10 cellular contexts compared by ENCODE assay signal in genomic region chr1:23421752-23422312, GRCh38. TPM values are rescaled to one million over a fixed set of nuclear protein-coding genes. Genes with fewer than 3 reads are reported as not detected.
DNase-seq lines count a peak whose midpoint lies in the region; ATAC-seq and TF ChIP-seq lines count a peak whose summit lies in the region.
"Had no signal": no experiment of that assay in that cellular context is flagged by ENCODE, and none has a peak within 500 bp of the region (broad histone marks: within the 10 kb centered on the region; RNA-seq: fewer than 3 reads in every experiment).

No MANE protein-coding gene starts in this region.

- H3K36me3 ChIP-seq in SK-N-SH (replicated peaks in 1 of 2; ENCODE audit: control insufficient read depth in 1 of 2, insufficient read depth in 2 of 2, low read length in 1 of 2) (peaks cover 0 to 2% of the 10 kb centered on the region in 2 experiments), thoracic aorta (peaks cover 6% of the 10 kb centered on the region)
- H3K36me3 ChIP-seq: BLaER1 had no signal

- H3K27me3 ChIP-seq in SK-N-SH (ENCODE audit: insufficient read depth) (no peaks in the 10 kb centered on the region), thoracic aorta (replicated peaks; ENCODE audit: insufficient read depth) (no peaks in the 10 kb centered on the region)

- H3K4me3 ChIP-seq in SK-N-SH (ENCODE audit: low read depth in 2 of 2, low read length in 1 of 2) (no peak overlapping the region), thoracic aorta (peak overlapping the region; percentile 94)
- H3K4me3 ChIP-seq: BLaER1 had no signal

- H3K27ac Mint-ChIP-seq in brain, result peak overlapping the region in 3 of 5 experiments; percentile 3 to 83 (median 81)

- CTCF ChIA-PET in SK-N-SH (lab: Yijun Ruan, JAX), result interaction anchor here (0.7 to 1.7 kb wide), 5 partner anchors 14 to 270 kb away, joined by 3 to 5 read pairs (median 3); partner anchors contain the start of gene RPL11

- no peak; the same call in 2 of the 3 replicates for ATAC-seq in SK-N-SH treated with all-trans-retinoic acid at 6 μM for 48 hours
- ATAC-seq in thoracic aorta (ENCODE audit: insufficient number of reproducible peaks, low FRiP score, low read depth), result no peak
- ATAC-seq in GM19395 (IDR thresholded peaks at IDR 0.05; ENCODE audit: unreplicated experiment), result no peak

- peak; percentile 22; the same call in 1 of the 2 replicates for TF ChIP-seq CTCF in SK-N-SH (IDR thresholded peaks at IDR 0.05)
- no peak for TF ChIP-seq CTCF in brain (conservative IDR thresholded peaks at IDR 0.05)
- no peak for TF ChIP-seq CTCF in thoracic aorta (IDR thresholded peaks at IDR 0.05)

- no peaks in the 10 kb centered on the region for H3K79me2 ChIP-seq in SK-N-SH (ENCODE audit: insufficient read depth)
- H3K79me2 ChIP-seq: parathyroid adenoma had no signal

- H3K27ac ChIP-seq in SK-N-SH (ENCODE audit: low read depth in 2 of 2, low read length in 1 of 2) (peak overlapping the region in 1 of 2 experiments; percentile 5; a peak in 1 of 4 replicates), thoracic aorta (peak overlapping the region; percentile 64 to 84)
- H3K27ac ChIP-seq: BLaER1, parathyroid adenoma had no signal

- H3K9me3 Mint-ChIP-seq in brain, result peaks cover 0 to 3% (median 0%) of the 10 kb centered on the region in 5 experiments

- H3K9me3 ChIP-seq in SK-N-SH (no peaks in the 10 kb centered on the region), thoracic aorta (no peaks in the 10 kb centered on the region)
- H3K9me3 ChIP-seq: BLaER1 had no signal

- H3K4me1 ChIP-seq in SK-N-SH (ENCODE audit: control insufficient read depth in 1 of 2, insufficient read depth in 2 of 2, low read depth in 1 of 2, low read length in 1 of 2) (peaks cover 0 to 33% of the 10 kb centered on the region in 2 experiments; a peak in 1 of 4 replicates), thoracic aorta (ENCODE audit: control insufficient read depth in 1 of 2, low read depth in 2 of 2) (peaks cover 24 to 34% of the 10 kb centered on the region in 2 donors)
- H3K4me1 ChIP-seq: parathyroid adenoma had no signal

- peaks cover 12% of the 10 kb centered on the region for H3K36me3 Mint-ChIP-seq in brain

- H4K20me1 ChIP-seq in SK-N-SH (ENCODE audit: insufficient read depth), result no peaks in the 10 kb centered on the region
- H4K20me1 ChIP-seq: BLaER1 had no signal

- no peaks in the 10 kb centered on the region for H3K9me2 ChIP-seq in SK-N-SH

- TF ChIP-seq RAD21 in SK-N-SH (IDR thresholded peaks at IDR 0.05; ENCODE audit: low read length), result no peak

- no peak overlapping the region for H3K4me2 ChIP-seq in SK-N-SH

- H3K4me3 Mint-ChIP-seq in brain, result peak overlapping the region in 2 of 5 experiments; percentile 9 to 15

- H3K9ac ChIP-seq in SK-N-SH, result no peak overlapping the region
- H3K9ac ChIP-seq: BLaER1, parathyroid adenoma had no signal

- no peak overlapping the region for H2AFZ ChIP-seq in SK-N-SH (ENCODE audit: low read depth)
- H2AFZ ChIP-seq: parathyroid adenoma had no signal

- H3K27me3 Mint-ChIP-seq in brain, result peaks cover 38% of the 10 kb centered on the region

- no peaks in the 10 kb centered on the region for H3F3A ChIP-seq in SK-N-SH (replicated peaks; ENCODE audit: insufficient read depth)

- H3K4me1 Mint-ChIP-seq in brain, result peaks cover 39% of the 10 kb centered on the region

- WGBS in SK-N-SH (ENCODE audit: low lambda C conversion rate), result 86% methylated on average over 8 of the region's 8 CpGs

- no peak for TF ChIP-seq EP300 in SK-N-SH (IDR thresholded peaks at IDR 0.05; ENCODE audit: borderline replicate concordance in 1 of 2, low read depth in 1 of 2, low read length in 1 of 2)

- POLR2A ChIA-PET in SK-N-SH (lab: Yijun Ruan, JAX), result no interaction called here

- peak; percentile 45 for DNase-seq in SK-N-SH
- DNase-seq in left kidney (ENCODE audit: low read depth, low spot score), result peak; percentile 22
- no peak for DNase-seq in thoracic aorta (ENCODE audit: low spot score)
- DNase-seq in activated CD4-positive, CD25-positive, alpha-beta regulatory T cell treated with anti-CD3 and anti-CD28 coated beads, Interleukin-2, amount 50 U/mL, for 72 hours, result no peak
- no peak for DNase-seq in activated CD8-positive, alpha-beta memory T cell treated with anti-CD3 and anti-CD28 coated beads, Interleukin-2, amount 50 U/mL, for 4 hours

TF ChIP-seq in SK-N-SH, 30 proteins besides CTCF, POLR2A, EP300 and RAD21:
- no peak for TF ChIP-seq IRF3 (IDR thresholded peaks at IDR 0.05; ENCODE audit: low read depth, low read length)
- TF ChIP-seq SIN3A (IDR thresholded peaks at IDR 0.05; ENCODE audit: borderline replicate concordance, low read depth, low read length), result no peak
- no peak for TF ChIP-seq PBX3 (IDR thresholded peaks at IDR 0.05)

TF ChIP-seq in SK-N-SH treated with all-trans-retinoic acid at 6 μM for 48 hours, 23 proteins besides CTCF, POLR2A, EP300 and RAD21 (continues in another document):
- no peak for TF ChIP-seq PATZ1 (CRISPR knock-in tag; IDR thresholded peaks at IDR 0.05; ENCODE audit: borderline replicate concordance)
- no peak for TF ChIP-seq ZNF70 (CRISPR knock-in tag; IDR thresholded peaks at IDR 0.05)
- no peak for TF ChIP-seq CREB5 (CRISPR knock-in tag; IDR thresholded peaks at IDR 0.05; ENCODE audit: low read depth)
- TF ChIP-seq ESRRG (CRISPR knock-in tag; IDR thresholded peaks at IDR 0.05), result no peak
- TF ChIP-seq TSHZ2 (CRISPR knock-in tag; IDR thresholded peaks at IDR 0.05), result no peak
- no peak for TF ChIP-seq TCF4 (CRISPR knock-in tag; IDR thresholded peaks at IDR 0.05; ENCODE audit: borderline replicate concordance)
- no peak for TF ChIP-seq PPARA (CRISPR knock-in tag; IDR thresholded peaks at IDR 0.05; ENCODE audit: borderline replicate concordance)
- no peak for TF ChIP-seq ARNTL (CRISPR knock-in tag; IDR thresholded peaks at IDR 0.05; ENCODE audit: borderline replicate concordance, low read depth)

RNA-seq across cellular contexts. Expression of gene TCEA3, which starts 2.7 kb away (rescaled TPM):
- polyA plus RNA-seq in SK-N-SH (2012; rRNA removed) (1.1 and 1.2 TPM in 2 replicates), brain (ENCODE audit: insufficient read depth, low read depth, low replicate concordance) (2.2 TPM)
- 0.68 and 0.90 TPM in 2 replicates for polyA plus RNA-seq in SK-N-SH (2012; cell fraction: cytosol; rRNA removed)
- polyA plus RNA-seq in SK-N-SH (2012; cell fraction: nucleus; rRNA removed), result 3.9 and 4.7 TPM in 2 replicates
- 10 to 100 TPM; 22.2 to 39.5 TPM for total RNA-seq in thoracic aorta

RNA-seq across cellular contexts. Expression of gene ZNF436, which starts 52.2 kb away (rescaled TPM):
- polyA plus RNA-seq in SK-N-SH (2012; rRNA removed), result 5.0 and 6.4 TPM in 2 replicates
- 6.5 and 7.1 TPM in 2 replicates for polyA plus RNA-seq in SK-N-SH (2012; cell fraction: cytosol; rRNA removed)
- 5.1 and 9.1 TPM in 2 replicates for polyA plus RNA-seq in SK-N-SH (2012; cell fraction: nucleus; rRNA removed)
- 12.2 TPM for polyA plus RNA-seq in brain (ENCODE audit: insufficient read depth, low read depth, low replicate concordance)
- total RNA-seq in thoracic aorta, result 10 to 100 TPM in 1 of 2 donors, 1 to 10 TPM in 1; 9.3 to 17.6 TPM

Comparison
In these comparisons a context has a peak if more than half of its experiments do, and no peak if none do; other contexts are left out.
1. DNase-seq: peak in SK-N-SH (single experiment) and left kidney (single experiment); none in thoracic aorta (single experiment), activated CD4-positive, CD25-positive, alpha-beta regulatory T cell treated with anti-CD3 and anti-CD28 coated beads, Interleukin-2, amount 50 U/mL, for 72 hours (single experiment) and activated CD8-positive, alpha-beta memory T cell treated with anti-CD3 and anti-CD28 coated beads, Interleukin-2, amount 50 U/mL, for 4 hours (single experiment).